In genomic region chr12:42789808-42790760, GRCh38 we compare ENCODE assay signal across 1 cellular context.
TF ChIP-seq lines count a peak whose summit lies in the region.

No MANE protein-coding gene starts in this region.

TF ChIP-seq in IMR-90, 13 proteins besides CTCF, POLR2A, EP300 and RAD21:
- TF ChIP-seq CHD1 (IDR thresholded peaks at IDR 0.05; ENCODE audit: low read depth, low read length) (no peak), RFX5 (IDR thresholded peaks at IDR 0.05; ENCODE audit: low read depth, low read length) (no peak), MAFK (IDR thresholded peaks at IDR 0.05; ENCODE audit: low read depth, low read length) (no peak), MAZ (IDR thresholded peaks at IDR 0.05; ENCODE audit: borderline replicate concordance, low read depth, low read length) (no peak), ELK1 (IDR thresholded peaks at IDR 0.05; ENCODE audit: borderline replicate concordance, low read depth, low read length) (no peak), RCOR1 (IDR thresholded peaks at IDR 0.05; ENCODE audit: insufficient replicate concordance, low read length) (no peak), BHLHE40 (IDR thresholded peaks at IDR 0.05; ENCODE audit: low read depth, low read length) (no peak), SMC3 (IDR thresholded peaks at IDR 0.05; ENCODE audit: low read depth, low read length) (no peak), CEBPB (IDR thresholded peaks at IDR 0.05; ENCODE audit: low read depth, low read length) (no peak), MXI1 (IDR thresholded peaks at IDR 0.05; ENCODE audit: borderline replicate concordance, low read depth, low read length) (no peak), USF2 (IDR thresholded peaks at IDR 0.05; ENCODE audit: low read depth, low read length) (no peak), FOS (IDR thresholded peaks at IDR 0.05; ENCODE audit: low read depth, low read length) (no peak)
